Comparison of ENCODE assay signal across 24 cellular contexts in the genomic region with DNA sequence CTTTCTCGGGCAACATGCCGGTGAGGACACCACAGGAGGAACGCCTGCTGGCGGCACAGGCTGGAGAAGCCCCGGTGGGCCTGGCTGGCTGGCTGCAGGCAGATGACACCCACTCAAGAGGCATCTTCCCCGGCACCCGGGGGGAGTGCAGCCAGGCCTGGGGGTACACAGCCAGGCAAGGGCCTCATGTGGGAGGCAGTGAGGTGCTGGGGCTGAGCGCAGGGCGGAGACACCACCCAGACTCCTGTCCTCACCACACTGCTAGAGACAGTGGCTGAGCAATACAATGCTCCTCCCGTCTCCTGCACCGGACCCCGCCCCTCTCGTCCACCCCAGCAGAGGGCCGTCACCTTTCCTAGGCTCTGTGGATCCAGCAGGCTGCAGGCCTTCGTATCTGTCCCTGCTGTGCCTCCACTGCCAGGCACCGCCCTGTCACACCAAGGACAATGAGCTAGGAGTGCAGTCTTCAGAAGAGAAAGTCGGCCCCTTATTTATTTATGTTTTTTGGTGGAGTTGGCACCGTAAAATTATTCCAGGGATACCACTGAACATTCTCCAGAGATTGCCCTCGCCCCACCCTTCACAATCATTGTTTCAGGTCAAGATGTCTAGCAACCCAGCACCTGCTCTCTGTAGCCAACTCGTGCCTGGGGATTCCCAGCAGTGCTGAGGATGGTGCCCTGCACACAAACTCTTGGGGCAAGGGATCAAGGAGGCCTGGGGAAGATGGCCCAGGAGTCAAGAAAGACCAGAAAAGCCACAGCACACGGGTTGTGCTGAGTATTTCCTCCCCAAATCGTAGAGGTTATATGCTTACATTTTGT.
DNase-seq lines count a peak whose midpoint lies in the region; ATAC-seq, FAIRE-seq and TF ChIP-seq lines count a peak whose summit lies in the region.
"Had no signal": no experiment of that assay in that cellular context is flagged by ENCODE, and none has a peak within 500 bp of the region (broad histone marks: within the 10 kb centered on the region; RNA-seq: fewer than 3 reads in every experiment).

No MANE protein-coding gene starts in this region.

- TF ChIP-seq POLR2A in heart left ventricle (IDR thresholded peaks at IDR 0.05) = no peak

- peaks cover 0 to 37% (median 16%) of the 10 kb centered on the region in 12 donors for H3K4me1 ChIP-seq in heart left ventricle
- no peaks in the 10 kb centered on the region for H3K4me1 ChIP-seq in mucosa of descending colon (ENCODE audit: low read depth)
- H3K4me1 ChIP-seq in upper lobe of right lung = peaks cover 6% of the 10 kb centered on the region
- H3K4me1 ChIP-seq: prostate gland had no signal

- no peak for TF ChIP-seq CTCF in heart left ventricle (IDR thresholded peaks at IDR 0.05)
- TF ChIP-seq CTCF in bronchial epithelial cell (IDR thresholded peaks at IDR 0.05; ENCODE audit: insufficient read depth, low read length, severe bottlenecking) = no peak
- no peak for TF ChIP-seq CTCF in mucosa of descending colon (IDR thresholded peaks at IDR 0.05)
- no peak for TF ChIP-seq CTCF in upper lobe of right lung (IDR thresholded peaks at IDR 0.05)

- H3K27me3 ChIP-seq in heart left ventricle = no peaks in the 10 kb centered on the region
- no peaks in the 10 kb centered on the region for H3K27me3 ChIP-seq in bronchial epithelial cell (ENCODE audit: control insufficient read depth, insufficient read depth, low read length)
- H3K27me3 ChIP-seq in upper lobe of right lung = no peaks in the 10 kb centered on the region
- H3K27me3 ChIP-seq: BLaER1, stomach, tibial nerve had no signal

- in situ Hi-C loops in G401 (cut with HindIII; ENCODE audit: low sequenced_read_pairs) = no loop called here

- H3K27ac ChIP-seq in heart left ventricle (no peak overlapping the region), upper lobe of right lung (no peak overlapping the region)
- H3K27ac ChIP-seq: BLaER1, lower lobe of right lung, prostate gland, tibial nerve had no signal

- DNase-seq in cardiac septum (ENCODE audit: low spot score) (peak; percentile 67), heart left ventricle (no peak), bronchial epithelial cell (ENCODE audit: low read depth) (no peak), mucosa of descending colon (no peak), upper lobe of right lung (no peak), G401 (ENCODE audit: low spot score) (no peak), DMS79 treated with DMSO at 0.1 percent for 48 hours (lab: John Stamatoyannopoulos, UW) (no peak), NCI-H1048 (lab: John Stamatoyannopoulos, UW) (no peak)
- DNase-seq: activated CD4-positive, CD25-positive, alpha-beta regulatory T cell; activated CD8-positive, alpha-beta T cell treated with anti-CD3 and anti-CD28 coated beads for 36 hours; activated effector memory CD4-positive, alpha-beta T cell treated with Interleukin-2 at 50 U/mL for 16 hours; activated T-cell treated with anti-CD3 and anti-CD28 coated beads for 4 hours; kidney; lower lobe of right lung; NCI-H1105 treated with DMSO at 0.1 percent for 48 hours; NCI-H2081 treated with DMSO at 0.1 percent for 48 hours; NCI-H345; stomach; T-cell had no signal

- no peaks in the 10 kb centered on the region for H3K9me3 ChIP-seq in heart left ventricle
- H3K9me3 ChIP-seq in mucosa of descending colon = peaks cover 4% of the 10 kb centered on the region
- H3K9me3 ChIP-seq in upper lobe of right lung = no peaks in the 10 kb centered on the region
- H3K9me3 ChIP-seq: BLaER1, lower lobe of right lung, prostate gland, stomach, tibial nerve had no signal

- 71 to 93% (median 83%) methylated on average over 15 to 22 of the region's 22 CpGs for WGBS in heart left ventricle, 4 donors

- no peak for ATAC-seq in heart left ventricle
- ATAC-seq in mucosa of descending colon = peak; percentile 59
- peak; percentile 21 for ATAC-seq in upper lobe of right lung
- ATAC-seq: activated CD8-positive, alpha-beta T cell treated with anti-CD3 and anti-CD28 coated beads for 36 hours; lower lobe of right lung; T-cell had no signal

- H3K4me3 ChIP-seq in heart left ventricle = no peak overlapping the region
- no peak overlapping the region for H3K4me3 ChIP-seq in bronchial epithelial cell (ENCODE audit: low read depth, low read length)
- H3K4me3 ChIP-seq in mucosa of descending colon = no peak overlapping the region
- no peak overlapping the region for H3K4me3 ChIP-seq in upper lobe of right lung
- H3K4me3 ChIP-seq: BLaER1, lower lobe of right lung, prostate gland, stomach, tibial nerve had no signal

- intact Hi-C loops in cardiac septum (cut with DNase I) = loop anchor here (10.0 kb wide), 2 partner anchors 61 to 201 kb away; no protein-coding TSS in a partner anchor
- intact Hi-C loops in heart left ventricle (cut with DNase I) = loop anchor here in 1 of 10 donors (10.0 kb wide), 1 partner anchor 131 kb away; the partner anchor contains the start of gene ATP10A
- intact Hi-C loops in mucosa of descending colon (cut with DNase I, micrococcal nuclease) = no loop called here
- intact Hi-C loops in upper lobe of right lung (cut with DNase I) = no loop called here

- no peaks in the 10 kb centered on the region for H3K36me3 ChIP-seq in heart left ventricle
- H3K36me3 ChIP-seq in bronchial epithelial cell (ENCODE audit: control insufficient read depth, insufficient read depth, low read length) = no peaks in the 10 kb centered on the region
- H3K36me3 ChIP-seq in mucosa of descending colon (ENCODE audit: low read depth) = no peaks in the 10 kb centered on the region
- no peaks in the 10 kb centered on the region for H3K36me3 ChIP-seq in upper lobe of right lung
- H3K36me3 ChIP-seq: prostate gland, tibial nerve had no signal

- FAIRE-seq in bronchial epithelial cell (lab: Jason Lieb, UNC) = peak; percentile 28
- FAIRE-seq: G401.6, H54, kidney had no signal

Comparison
In these comparisons a context has a peak if more than half of its experiments do, and no peak if none do; other contexts are left out.
1. ATAC-seq: peak in mucosa of descending colon (single experiment) and upper lobe of right lung (single experiment); none in heart left ventricle (0 of 4).